ENCODE assay signal across 20 cellular contexts in genomic region chr7:24409429-24410024, GRCh38.
"Had no signal": no experiment of that assay in that cellular context is flagged by ENCODE, and none has a peak within 500 bp of the region (broad histone marks: within the 10 kb centered on the region; RNA-seq: fewer than 3 reads in every experiment).

No MANE protein-coding gene starts in this region.

- H3K36me3 ChIP-seq: SJSA1 had no signal

- DNase-seq: Kasumi-1, MM.1S, NCI-H1092 treated with DMSO at 0.1 percent for 48 hours, NCI-H1417, NCI-H1436 treated with DMSO at 0.1 percent for 48 hours, NCI-H1694, NCI-H187 treated with DMSO at 0.1 percent for 48 hours, NCI-H2029 treated with DMSO at 0.1 percent for 48 hours, NCI-H2227 treated with DMSO at 0.1 percent for 48 hours, NCI-H524, NCI-H748 treated with DMSO at 0.1 percent for 48 hours, Right ventricle myocardium superior, RPMI8226, SIG-M5 had no signal

- H3K27ac Mint-ChIP-seq: IgD-negative memory B cell had no signal

- H3K4me2 ChIP-seq: KMS-11 had no signal

- H3K4me3 ChIP-seq: K562, SJSA1, SK-N-MC had no signal

- H3K4me3 Mint-ChIP-seq: IgD-negative memory B cell had no signal

- ATAC-seq: HepG2, K562 had no signal

- H3K27ac ChIP-seq: KMS-11, SJSA1, SK-N-MC had no signal

- H3K4me1 ChIP-seq: SJSA1 had no signal
